ENCODE assay signal across 18 cellular contexts in the genomic region with DNA sequence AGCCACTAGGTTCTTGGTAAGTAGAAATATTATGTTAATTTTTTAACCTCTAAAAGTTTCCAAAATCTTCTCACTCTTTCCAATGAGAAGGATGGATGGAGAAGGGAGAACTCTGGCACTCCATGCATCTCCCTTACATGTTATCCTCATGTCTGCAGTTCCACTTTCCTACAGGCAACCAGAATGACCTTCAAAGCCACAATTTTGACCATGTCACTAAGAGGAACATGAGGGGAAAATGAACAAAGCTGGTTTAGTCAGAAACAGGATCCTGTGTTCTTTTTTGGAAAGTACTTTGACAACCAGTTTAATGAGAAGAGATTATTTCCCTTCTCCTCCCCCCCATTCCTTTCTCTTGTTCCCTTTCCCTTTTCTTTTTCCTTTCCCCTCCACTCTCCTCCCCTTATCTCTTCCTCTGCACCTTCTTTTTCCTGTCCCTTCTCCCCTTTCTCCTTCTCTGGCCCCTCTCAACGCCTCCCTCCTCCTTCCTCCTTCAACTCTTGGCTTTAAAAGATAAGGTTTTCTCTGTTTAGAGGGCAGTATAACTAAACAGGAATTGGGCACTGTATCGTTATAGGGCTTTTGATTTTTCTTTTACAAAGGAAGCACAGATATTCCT. TPM values are rescaled to one million over a fixed set of nuclear protein-coding genes. Genes with fewer than 3 reads are reported as not detected.
DNase-seq lines count a peak whose midpoint lies in the region; ATAC-seq and TF ChIP-seq lines count a peak whose summit lies in the region.
"Had no signal": no experiment of that assay in that cellular context is flagged by ENCODE, and none has a peak within 500 bp of the region (broad histone marks: within the 10 kb centered on the region; RNA-seq: fewer than 3 reads in every experiment).

No MANE protein-coding gene starts in this region.

- no peak for ATAC-seq in activated CD4-positive, alpha-beta T cell treated with anti-CD3 and anti-CD28 coated beads for 36 hours
- ATAC-seq in naive thymus-derived CD4-positive, alpha-beta T cell = no peak
- no peak for ATAC-seq in GM21360 (IDR thresholded peaks at IDR 0.05; ENCODE audit: unreplicated experiment)
- ATAC-seq: A549, foreskin keratinocyte had no signal

- CTCF ChIA-PET in activated CD4-positive, alpha-beta T cell treated with anti-CD3 and anti-CD28 coated beads for 36 hours (lab: Charles Lee) = interaction anchor here (0.7 to 1.2 kb wide), 2 partner anchors 38 to 39 kb away, joined by 3 to 6 read pairs; no protein-coding TSS in a partner anchor
- CTCF ChIA-PET in activated CD4-positive, alpha-beta memory T cell treated with anti-CD3 and anti-CD28 coated beads for 36 hours (lab: Charles Lee) = no interaction called here
- CTCF ChIA-PET in naive thymus-derived CD4-positive, alpha-beta T cell (lab: Charles Lee) = no interaction called here
- CTCF ChIA-PET in GM10248 (lab: Yijun Ruan, JAX) = interaction anchor here (1.8 kb wide), 1 partner anchor 96 kb away, joined by 5 read pairs; no protein-coding TSS in a partner anchor

- TF ChIP-seq CTCF in HL-60 (IDR thresholded peaks at IDR 0.05; ENCODE audit: insufficient read depth, low read length) (no peak), GM10248 (IDR thresholded peaks at IDR 0.05; ENCODE audit: control extremely low read depth, extremely low read depth, low read depth, missing control alignments) (no peak)

- 0 out of 2 replicates have a peak overlapping the region, but pooled peaks have one; percentile 13 for H3K27ac ChIP-seq in HL-60 (replicated peaks)
- no peak overlapping the region for H3K27ac ChIP-seq in naive thymus-derived CD4-positive, alpha-beta T cell (ENCODE audit: low read depth, low read length)
- H3K27ac ChIP-seq: A549, foreskin keratinocyte, testis had no signal

- H3K9me3 Mint-ChIP-seq in activated CD4-positive, alpha-beta T cell treated with anti-CD3 and anti-CD28 coated beads for 36 hours (ENCODE audit: low read depth) = peaks cover 2% of the 10 kb centered on the region
- H3K9me3 Mint-ChIP-seq in activated CD4-positive, alpha-beta memory T cell treated with anti-CD3 and anti-CD28 coated beads for 36 hours = no peaks in the 10 kb centered on the region
- H3K9me3 Mint-ChIP-seq in naive thymus-derived CD4-positive, alpha-beta T cell = peaks cover 0 to 5% (median 0%) of the 10 kb centered on the region in 11 donors
- H3K9me3 Mint-ChIP-seq: naive B cell had no signal

- H3K36me3 Mint-ChIP-seq in activated CD4-positive, alpha-beta T cell treated with anti-CD3 and anti-CD28 coated beads for 36 hours (ENCODE audit: low read depth) = no peaks in the 10 kb centered on the region
- peaks cover 1% of the 10 kb centered on the region for H3K36me3 Mint-ChIP-seq in activated CD4-positive, alpha-beta memory T cell treated with anti-CD3 and anti-CD28 coated beads for 36 hours
- H3K36me3 Mint-ChIP-seq in naive thymus-derived CD4-positive, alpha-beta T cell = peaks cover 0 to 18% (median 0%) of the 10 kb centered on the region in 5 donors
- H3K36me3 Mint-ChIP-seq: naive B cell had no signal

- no peaks in the 10 kb centered on the region for H3K9me3 ChIP-seq in naive thymus-derived CD4-positive, alpha-beta T cell (ENCODE audit: control insufficient read depth in 2 of 3, low read length in 3 of 3)
- H3K9me3 ChIP-seq: A549, testis had no signal

- H3K4me1 Mint-ChIP-seq in activated CD4-positive, alpha-beta T cell treated with anti-CD3 and anti-CD28 coated beads for 36 hours = peaks cover 79% of the 10 kb centered on the region
- H3K4me1 Mint-ChIP-seq in activated CD4-positive, alpha-beta memory T cell treated with anti-CD3 and anti-CD28 coated beads for 36 hours (ENCODE audit: low read depth) = peaks cover 74% of the 10 kb centered on the region
- H3K4me1 Mint-ChIP-seq in naive thymus-derived CD4-positive, alpha-beta T cell = peaks cover 32 to 77% (median 41%) of the 10 kb centered on the region in 7 donors

- POLR2A ChIA-PET in activated CD4-positive, alpha-beta T cell treated with anti-CD3 and anti-CD28 coated beads for 36 hours (lab: Charles Lee) = interaction anchor here (1.5 kb wide), 1 partner anchor 81 kb away, joined by 6 read pairs; no protein-coding TSS in a partner anchor
- POLR2A ChIA-PET in activated CD4-positive, alpha-beta memory T cell treated with anti-CD3 and anti-CD28 coated beads for 36 hours (lab: Charles Lee) = interaction anchor here (0.7 to 2.2 kb wide), 5 partner anchors 9 to 80 kb away, joined by 3 to 14 read pairs (median 4); partner anchors contain the start of gene ARAP2
- POLR2A ChIA-PET in naive thymus-derived CD4-positive, alpha-beta T cell (lab: Charles Lee) = no interaction called here
- POLR2A ChIA-PET in GM10248 (lab: Yijun Ruan, JAX) = no interaction called here

- H3K4me3 Mint-ChIP-seq in activated CD4-positive, alpha-beta T cell treated with anti-CD3 and anti-CD28 coated beads for 36 hours = no peak overlapping the region
- H3K4me3 Mint-ChIP-seq in activated CD4-positive, alpha-beta memory T cell treated with anti-CD3 and anti-CD28 coated beads for 36 hours = peak overlapping the region; percentile 20
- peak overlapping the region in 7 of 10 donors; percentile 25 to 79 (median 65) for H3K4me3 Mint-ChIP-seq in naive thymus-derived CD4-positive, alpha-beta T cell

- H3K27me3 Mint-ChIP-seq in activated CD4-positive, alpha-beta T cell treated with anti-CD3 and anti-CD28 coated beads for 36 hours = no peaks in the 10 kb centered on the region
- H3K27me3 Mint-ChIP-seq in activated CD4-positive, alpha-beta memory T cell treated with anti-CD3 and anti-CD28 coated beads for 36 hours = no peaks in the 10 kb centered on the region
- no peaks in the 10 kb centered on the region for H3K27me3 Mint-ChIP-seq in naive thymus-derived CD4-positive, alpha-beta T cell
- H3K27me3 Mint-ChIP-seq: naive B cell had no signal

- peaks cover 24 to 37% of the 10 kb centered on the region in 2 donors for H3K4me1 ChIP-seq in naive thymus-derived CD4-positive, alpha-beta T cell (ENCODE audit: control insufficient read depth in 2 of 2, insufficient read depth in 2 of 2, low read length in 2 of 2)
- H3K4me1 ChIP-seq: A549, foreskin keratinocyte, testis had no signal

- intact Hi-C loops in activated CD4-positive, alpha-beta T cell treated with anti-CD3 and anti-CD28 coated beads for 36 hours (cut with DNase I, micrococcal nuclease) = loop anchor here (1.0 to 10.0 kb wide), 11 partner anchors 8 to 349 kb away; partner anchors contain the start of gene ARAP2 (in 2 of the 2)
- intact Hi-C loops in activated CD4-positive, alpha-beta memory T cell treated with anti-CD3 and anti-CD28 coated beads for 36 hours (cut with micrococcal nuclease) = loop anchor here (1.0 to 10.0 kb wide), 12 partner anchors 8 to 1363 kb away; partner anchors contain the start of gene RELL1
- intact Hi-C loops in naive thymus-derived CD4-positive, alpha-beta T cell (cut with micrococcal nuclease) = loop anchor here (1.0 to 2.0 kb wide), 11 partner anchors 9 to 81 kb away; partner anchors contain the start of gene ARAP2 (in 1 of the 2)

- no peaks in the 10 kb centered on the region for H3K27me3 ChIP-seq in HL-60 (ENCODE audit: insufficient read depth, poor library complexity, severe bottlenecking)
- no peaks in the 10 kb centered on the region for H3K27me3 ChIP-seq in naive thymus-derived CD4-positive, alpha-beta T cell (ENCODE audit: control insufficient read depth in 2 of 2, insufficient read depth in 2 of 2, low read length in 2 of 2)
- H3K27me3 ChIP-seq: testis had no signal

- DNase-seq in activated CD4-positive, alpha-beta T cell treated with anti-CD3 and anti-CD28 coated beads for 36 hours = no peak
- no peak for DNase-seq in activated CD4-positive, alpha-beta T cell treated with anti-CD3 and anti-CD28 coated beads, Interleukin-2, amount 50 U/mL, for 4 hours
- DNase-seq in HL-60 (ENCODE audit: low read depth in 1 of 2, low spot score in 1 of 2) (no peak), NCI-H2107 treated with DMSO at 0.1 percent for 48 hours (lab: John Stamatoyannopoulos, UW; ENCODE audit: unreplicated experiment) (no peak), GM10248 (ENCODE audit: extremely low spot score) (no peak)
- no peak for DNase-seq in activated CD4-positive, alpha-beta memory T cell treated with anti-CD3 and anti-CD28 coated beads for 36 hours
- no peak for DNase-seq in naive thymus-derived CD4-positive, alpha-beta T cell
- DNase-seq: activated CD4-positive, alpha-beta T cell treated with anti-CD3 and anti-CD28 coated beads, Interleukin-2, amount 50 U/mL, for 48 hours; central memory CD4-positive, alpha-beta T cell; COR-L47; foreskin keratinocyte; KG1; naive B cell; NCI-H146; NCI-H524; testis had no signal

- peak overlapping the region; percentile 91 for H3K27ac Mint-ChIP-seq in activated CD4-positive, alpha-beta T cell treated with anti-CD3 and anti-CD28 coated beads for 36 hours
- peak overlapping the region; percentile 88 for H3K27ac Mint-ChIP-seq in activated CD4-positive, alpha-beta memory T cell treated with anti-CD3 and anti-CD28 coated beads for 36 hours
- peak overlapping the region in 4 of 9 donors; percentile 43 to 77 (median 62) for H3K27ac Mint-ChIP-seq in naive thymus-derived CD4-positive, alpha-beta T cell

- H3K36me3 ChIP-seq in naive thymus-derived CD4-positive, alpha-beta T cell (ENCODE audit: control insufficient read depth in 2 of 3, insufficient read depth in 3 of 3, low read length in 3 of 3) = no peaks in the 10 kb centered on the region

- no peak overlapping the region for H3K4me3 ChIP-seq in HL-60 (replicated peaks; ENCODE audit: insufficient read depth, low read length)
- H3K4me3 ChIP-seq in naive thymus-derived CD4-positive, alpha-beta T cell (ENCODE audit: low read length) = no peak overlapping the region
- H3K4me3 ChIP-seq: A549, testis had no signal

RNA-seq across cellular contexts. Expression of gene DTHD1, which starts 42.5 kb away (rescaled TPM):
- total RNA-seq in activated CD4-positive, alpha-beta T cell treated with anti-CD3 and anti-CD28 coated beads for 36 hours = under 1 TPM; 0.73 to 0.76 TPM
- total RNA-seq in activated CD4-positive, alpha-beta memory T cell treated with anti-CD3 and anti-CD28 coated beads for 36 hours = 1 to 10 TPM; 3.1 to 3.8 TPM
- total RNA-seq in naive thymus-derived CD4-positive, alpha-beta T cell = 1 to 10 TPM in 1 of 5 experiments, under 1 TPM in 2, not detected in 2; 0.10 to 5.2 (median 0.72) TPM
- polyA plus RNA-seq in naive thymus-derived CD4-positive, alpha-beta T cell = not detected
- total RNA-seq: foreskin keratinocyte had no signal
- polyA plus RNA-seq: A549, foreskin keratinocyte had no signal

Comparison
In these comparisons a context has a peak if more than half of its experiments do, and no peak if none do; other contexts are left out.
1. CTCF ChIA-PET loops: an anchor here in activated CD4-positive, alpha-beta T cell treated with anti-CD3 and anti-CD28 coated beads for 36 hours (0.7 to 1.2 kb wide) and GM10248 (1.8 kb wide); none called in activated CD4-positive, alpha-beta memory T cell treated with anti-CD3 and anti-CD28 coated beads for 36 hours and naive thymus-derived CD4-positive, alpha-beta T cell.
2. POLR2A ChIA-PET loops: an anchor here in activated CD4-positive, alpha-beta T cell treated with anti-CD3 and anti-CD28 coated beads for 36 hours (1.5 kb wide) and activated CD4-positive, alpha-beta memory T cell treated with anti-CD3 and anti-CD28 coated beads for 36 hours (0.7 to 2.2 kb wide); none called in naive thymus-derived CD4-positive, alpha-beta T cell and GM10248.